28 cellular contexts compared by ENCODE assay signal in genomic region chr4:109622581-109622980, GRCh38.
"Had no signal": no experiment of that assay in that cellular context is flagged by ENCODE, and none has a peak within 500 bp of the region (broad histone marks: within the 10 kb centered on the region; RNA-seq: fewer than 3 reads in every experiment).

No MANE protein-coding gene starts in this region.

- H3K27me3 ChIP-seq: pancreas, right lobe of liver, sigmoid colon, spleen, suprapubic skin, testis, tibial artery, transverse colon, upper lobe of right lung, uterus had no signal

- H3K36me3 ChIP-seq: neutrophil, pancreas, prostate gland, right lobe of liver, sigmoid colon, suprapubic skin, tibial artery, transverse colon, upper lobe of right lung, uterus had no signal

- H3K4me2 ChIP-seq: smooth muscle cell had no signal

- ATAC-seq: naive thymus-derived CD8-positive, alpha-beta T cell; natural killer cell treated with Interleukin-12 subunit alpha and Interleukin-12 subunit beta and Interleukin-15 and Interleukin-18, amount 100 ng/mL, for 72 hours; pancreas; right cardiac atrium; right lobe of liver; stimulated activated memory B cell treated with anti-CD40 and anti-IgM and Interleukin-4, amounts not matched to agents 10 μg/mL and 1 μg/mL and 100 μg/mL, for 72 hours; stimulated activated naive CD8-positive, alpha-beta T cell treated with anti-CD3 and anti-CD28 coated beads, Interleukin-15, amount 100 ng/mL, for 72 hours; stimulated activated naive CD8-positive, alpha-beta T cell treated with anti-CD3 and anti-CD28 coated beads, Interleukin-15, Interleukin-2, amounts not matched to agents 100 U/mL and 50 U/mL, for 24 hours; upper lobe of right lung had no signal

- H3K4me3 ChIP-seq: pancreas, prostate gland, right lobe of liver, sigmoid colon, smooth muscle cell, spleen, suprapubic skin, testis, tibial artery, transverse colon, upper lobe of right lung, uterus had no signal

- FAIRE-seq: pancreas had no signal

- H3K4me1 ChIP-seq: pancreas, prostate gland, right lobe of liver, sigmoid colon, spleen, suprapubic skin, testis, tibial artery, transverse colon, upper lobe of right lung, uterus had no signal

- H3K9me3 ChIP-seq: neutrophil, pancreas, prostate gland, right lobe of liver, sigmoid colon, spleen, suprapubic skin, testis, tibial artery, transverse colon, upper lobe of right lung, uterus had no signal

- H3K27ac ChIP-seq: neutrophil, pancreas, prostate gland, right lobe of liver, sigmoid colon, spleen, suprapubic skin, testis, tibial artery, transverse colon, upper lobe of right lung, uterus had no signal

- DNase-seq: naive thymus-derived CD8-positive, alpha-beta T cell; nephron progenitor cell; nucleus accumbens; pancreas; right cardiac atrium; right lobe of liver; sigmoid colon; spleen; stimulated activated CD4-positive, alpha-beta T cell treated with anti-CD3 and anti-CD28 coated beads, Interleukin-12 subunit alpha, Interleukin-12 subunit beta, amount 100 ng/mL, for 4 hours; stimulated activated CD4-positive, alpha-beta T cell treated with anti-CD3 and anti-CD28 coated beads, Interleukin-1b, Interleukin-23, amount 100 ng/mL, for 48 hours; stimulated activated CD4-positive, alpha-beta T cell treated with anti-CD3 and anti-CD28 coated beads, Interleukin-4, amount 100 ng/mL, for 1 hour; stimulated activated CD4-positive, alpha-beta T cell treated with anti-CD3 and anti-CD28 coated beads, Interleukin-4, amount 100 ng/mL, for 4 hours; stimulated activated CD8-positive, alpha-beta memory T cell treated with anti-CD3 and anti-CD28 coated beads, Interleukin-4, amount 100 ng/mL, for 48 hours; stimulated activated naive CD4-positive, alpha-beta T cell; stimulated activated naive CD8-positive, alpha-beta T cell treated with anti-CD3 and anti-CD28 coated beads, Interleukin-15, amount 100 ng/mL, for 72 hours; stimulated activated naive CD8-positive, alpha-beta T cell treated with anti-CD3 and anti-CD28 coated beads, Interleukin-15, Interleukin-2, amounts not matched to agents 100 U/mL and 50 U/mL, for 24 hours; substantia nigra; testis; tibial artery; transverse colon; upper lobe of right lung; uterus had no signal
